1 cellular context compared by ENCODE assay signal in genomic region chr17:82496529-82497434, GRCh38.
TF ChIP-seq lines count a peak whose summit lies in the region.

No MANE protein-coding gene starts in this region.

TF ChIP-seq in IMR-90, 13 proteins besides CTCF, POLR2A, EP300 and RAD21 (continued from another document):
- TF ChIP-seq SMC3 (IDR thresholded peaks at IDR 0.05; ENCODE audit: low read depth, low read length) (no peak), NFE2L2 (IDR thresholded peaks at IDR 0.05; ENCODE audit: low read depth, low read length) (0 out of 2 replicates have a peak, but pooled peaks have one; percentile 11)
TF ChIP-seq in IMR-90: peak in this region for 7.
